Comparison of ENCODE assay signal across 8 cellular contexts in genomic region chr1:154567386-154568164, GRCh38. TPM values are rescaled to one million over a fixed set of nuclear protein-coding genes. Genes with fewer than 3 reads are reported as not detected.
DNase-seq lines count a peak whose midpoint lies in the region; ATAC-seq lines count a peak whose summit lies in the region.

Gene CHRNB2 (plus strand): TSS chr1:154567778. CDS start chr1:154568045, 267 bp downstream.

- no peaks in the 10 kb centered on the region for H3K36me3 Mint-ChIP-seq in activated CD4-positive, alpha-beta memory T cell treated with anti-CD3 and anti-CD28 coated beads, Interleukin-2, amount 10 ng/mL, durations not matched to agents 7 days and 5 days (ENCODE audit: low read depth)

- WGBS in mesendoderm (ENCODE audit: extremely low coverage, insufficient coverage, low lambda C conversion rate) = no CpG with 5 or more reads among the region's 53 CpGs

- DNase-seq in AG08395 (ENCODE audit: low spot score) = peak; percentile 86
- DNase-seq in HCEC 1CT = peak; percentile 30
- DNase-seq in NCI-H446 treated with DMSO at 0.1 percent for 48 hours (lab: John Stamatoyannopoulos, UW) = peak; percentile 61
- DNase-seq in activated CD4-positive, alpha-beta memory T cell treated with anti-CD3 and anti-CD28 coated beads, Interleukin-2, amount 10 ng/mL, durations not matched to agents 7 days and 5 days = peak; percentile 76
- peak; percentile 53 for DNase-seq in effector CD8-positive, alpha-beta T cell (lab: John Stamatoyannopoulos, UW)
- peak; percentile 93 for DNase-seq in mesendoderm
- DNase-seq in stimulated activated CD8-positive, alpha-beta memory T cell treated with anti-CD3 and anti-CD28 coated beads, Interleukin-15, amount 100 ng/mL, for 1 hour (ENCODE audit: low read depth) = peak; percentile 39

- peaks cover 6% of the 10 kb centered on the region for H3K4me1 ChIP-seq in mesendoderm (ENCODE audit: control insufficient read depth, low read depth, low read length)

- no peaks in the 10 kb centered on the region for H3K27me3 ChIP-seq in mesendoderm (ENCODE audit: insufficient read depth, low read length, poor library complexity)

- H4K5ac ChIP-seq in mesendoderm (ENCODE audit: low read length) = no peak within 1 kb of the TSS

- H2BK15ac ChIP-seq in mesendoderm (replicated peaks; ENCODE audit: low read depth) = no peak within 1 kb of the TSS

- peak within 1 kb of the TSS; percentile 1 for H3K4me3 ChIP-seq in mesendoderm (ENCODE audit: low read length)

- peaks cover 6% of the 10 kb centered on the region for H3K4me1 Mint-ChIP-seq in activated CD4-positive, alpha-beta memory T cell treated with anti-CD3 and anti-CD28 coated beads, Interleukin-2, amount 10 ng/mL, durations not matched to agents 7 days and 5 days

- peak within 1 kb of the TSS; percentile 46 for H3K9ac ChIP-seq in mesendoderm (ENCODE audit: low read length)

- H3K56ac ChIP-seq in mesendoderm (ENCODE audit: low read length) = peak within 1 kb of the TSS; percentile 78

- no peak within 1 kb of the TSS for H2BK5ac ChIP-seq in mesendoderm (ENCODE audit: low read length)

- no peaks in the 10 kb centered on the region for H3K9me3 Mint-ChIP-seq in activated CD4-positive, alpha-beta memory T cell treated with anti-CD3 and anti-CD28 coated beads, Interleukin-2, amount 10 ng/mL, durations not matched to agents 7 days and 5 days

- no peak within 1 kb of the TSS for H3K4ac ChIP-seq in mesendoderm (ENCODE audit: low read depth, low read length)

- H3K27ac Mint-ChIP-seq in activated CD4-positive, alpha-beta memory T cell treated with anti-CD3 and anti-CD28 coated beads, Interleukin-2, amount 10 ng/mL, durations not matched to agents 7 days and 5 days = no peak within 1 kb of the TSS

- no peaks in the 10 kb centered on the region for H3K79me2 ChIP-seq in mesendoderm (ENCODE audit: control insufficient read depth, insufficient read depth, low read length)

- H3K4me3 Mint-ChIP-seq in activated CD4-positive, alpha-beta memory T cell treated with anti-CD3 and anti-CD28 coated beads, Interleukin-2, amount 10 ng/mL, durations not matched to agents 7 days and 5 days = no peak within 1 kb of the TSS

- peaks cover 43% of the 10 kb centered on the region for H3K27me3 Mint-ChIP-seq in activated CD4-positive, alpha-beta memory T cell treated with anti-CD3 and anti-CD28 coated beads, Interleukin-2, amount 10 ng/mL, durations not matched to agents 7 days and 5 days

- H3K18ac ChIP-seq in mesendoderm (ENCODE audit: low read length) = no peak within 1 kb of the TSS

- no peaks in the 10 kb centered on the region for H3K36me3 ChIP-seq in mesendoderm (ENCODE audit: control insufficient read depth, insufficient read depth, low read length)

- CTCF ChIA-PET in activated CD4-positive, alpha-beta memory T cell treated with anti-CD3 and anti-CD28 coated beads, Interleukin-2, amount 10 ng/mL, durations not matched to agents 7 days and 5 days (lab: Charles Lee) = interaction anchor here (1.0 to 1.4 kb wide), 3 partner anchors 8 to 494 kb away, joined by 3 to 10 read pairs (median 3); no protein-coding TSS in a partner anchor

- no peak for ATAC-seq in GM18519 (IDR thresholded peaks at IDR 0.05; ENCODE audit: low FRiP score, unreplicated experiment)

- POLR2A ChIA-PET in activated CD4-positive, alpha-beta memory T cell treated with anti-CD3 and anti-CD28 coated beads, Interleukin-2, amount 10 ng/mL, durations not matched to agents 7 days and 5 days (lab: Charles Lee) = interaction anchor here (0.7 to 1.5 kb wide), 3 partner anchors 10 to 369 kb away, joined by 3 to 6 read pairs (median 3); no protein-coding TSS in a partner anchor

- H3K4me2 ChIP-seq in mesendoderm (ENCODE audit: low read length) = peak within 1 kb of the TSS; percentile 64

- no peak within 1 kb of the TSS for H3K23ac ChIP-seq in mesendoderm (ENCODE audit: low read length)

- no peak within 1 kb of the TSS for H4K8ac ChIP-seq in mesendoderm (ENCODE audit: low read depth, low read length)

- no peaks in the 10 kb centered on the region for H3K79me1 ChIP-seq in mesendoderm (ENCODE audit: low read length)

- no peak within 1 kb of the TSS for H2BK120ac ChIP-seq in mesendoderm (ENCODE audit: low read depth, low read length)

- H2AK5ac ChIP-seq in mesendoderm (ENCODE audit: low read length) = no peak within 1 kb of the TSS

- no peak within 1 kb of the TSS for H3K27ac ChIP-seq in mesendoderm (ENCODE audit: low read depth, low read length)

RNA-seq across cellular contexts. Expression of gene CHRNB2, which starts in this region (rescaled TPM):
- not detected for total RNA-seq in activated CD4-positive, alpha-beta memory T cell treated with anti-CD3 and anti-CD28 coated beads, Interleukin-2, amount 10 ng/mL, durations not matched to agents 7 days and 5 days
- 0.51 TPM for polyA plus RNA-seq in mesendoderm (2013, experiment 1 of 2)
- polyA plus RNA-seq in mesendoderm (2013, experiment 2 of 2) = 0.55 TPM

Comparison
In these comparisons a context has a peak if more than half of its experiments do, and no peak if none do; other contexts are left out.
1. Peak in DNase-seq in activated CD4-positive, alpha-beta memory T cell treated with anti-CD3 and anti-CD28 coated beads, Interleukin-2, amount 10 ng/mL, durations not matched to agents 7 days and 5 days; RNA of the gene not detected or under 1 TPM.
2. DNase-seq: peak in every context shown above with its lines; median percentile 93 in mesendoderm; 86 in AG08395; 76 in activated CD4-positive, alpha-beta memory T cell treated with anti-CD3 and anti-CD28 coated beads, Interleukin-2, amount 10 ng/mL, durations not matched to agents 7 days and 5 days; 61 in NCI-H446 treated with DMSO at 0.1 percent for 48 hours; 53 in effector CD8-positive, alpha-beta T cell; 39 in stimulated activated CD8-positive, alpha-beta memory T cell treated with anti-CD3 and anti-CD28 coated beads, Interleukin-15, amount 100 ng/mL, for 1 hour; 30 in HCEC 1CT.